Comparison of ENCODE assay signal across 32 cellular contexts in genomic region chr11:59191899-59192298, GRCh38. TPM values are rescaled to one million over a fixed set of nuclear protein-coding genes. Genes with fewer than 3 reads are reported as not detected.
"Had no signal": no experiment of that assay in that cellular context is flagged by ENCODE, and none has a peak within 500 bp of the region (broad histone marks: within the 10 kb centered on the region; RNA-seq: fewer than 3 reads in every experiment).

No MANE protein-coding gene starts in this region.

- H3K4me2 ChIP-seq: smooth muscle cell had no signal

- ATAC-seq: foreskin keratinocyte; heart left ventricle; left lung; naive thymus-derived CD8-positive, alpha-beta T cell; psoas muscle had no signal

- H3K27me3 ChIP-seq: esophagus muscularis mucosa, foreskin keratinocyte, heart left ventricle, left lung, tibial nerve, vagina had no signal

- H2AFZ ChIP-seq: parathyroid adenoma had no signal

- H3K27ac ChIP-seq: esophagus muscularis mucosa, foreskin keratinocyte, heart left ventricle, parathyroid adenoma, psoas muscle, tibial nerve, vagina, WERI-Rb-1 had no signal

- H3K4me1 ChIP-seq: foreskin keratinocyte, parathyroid adenoma, psoas muscle had no signal

- H3K9me3 ChIP-seq: esophagus muscularis mucosa, heart left ventricle, left lung, psoas muscle, tibial nerve, vagina had no signal

- H3K9ac ChIP-seq: parathyroid adenoma had no signal

- DNase-seq: activated CD4-positive, alpha-beta memory T cell treated with anti-CD3 and anti-CD28 coated beads, Interleukin-2, amount 10 ng/mL, durations not matched to agents 7 days and 5 days; activated CD4-positive, alpha-beta T cell treated with anti-CD3 and anti-CD28 coated beads, Interleukin-2, amount 10 ng/mL, durations not matched to agents 24 days and 14 days; activated CD4-positive, CD25-positive, alpha-beta regulatory T cell treated with anti-CD3 and anti-CD28 coated beads, Interleukin-2, amount 50 U/mL, for 72 hours; activated CD8-positive, alpha-beta memory T cell treated with anti-CD3 and anti-CD28 coated beads, Interleukin-2, amount 50 U/mL, for 48 hours; activated gamma-delta T cell; activated naive CD4-positive, alpha-beta T cell treated with anti-CD3 and anti-CD28 coated beads, Interleukin-2, amount 10 ng/mL, durations not matched to agents 7 days and 5 days; activated T-cell treated with anti-CD3 and anti-CD28 coated beads, Interleukin-2, amount 50 U/mL, for 24 hours; amniotic stem cell; caudate nucleus; foreskin keratinocyte; heart left ventricle; hypothalamus; immature natural killer cell; left lung; mammary epithelial cell; naive thymus-derived CD8-positive, alpha-beta T cell; nucleus accumbens; psoas muscle; stimulated activated CD4-positive, alpha-beta T cell treated with anti-CD3 and anti-CD28 coated beads, Interleukin-1b, Interleukin-23, amount 100 ng/mL, for 48 hours; stimulated activated naive CD4-positive, alpha-beta T cell; T-helper 9 cell; WERI-Rb-1 had no signal

- H3K36me3 ChIP-seq: vagina, WERI-Rb-1 had no signal

- H3K4me3 ChIP-seq: esophagus muscularis mucosa, heart left ventricle, left lung, psoas muscle, smooth muscle cell, tibial nerve, vagina had no signal

RNA-seq across cellular contexts. Expression of gene MPEG1, which starts 20.8 kb away (rescaled TPM):
- total RNA-seq: activated CD4-positive, alpha-beta memory T cell treated with anti-CD3 and anti-CD28 coated beads, Interleukin-2, amount 10 ng/mL, durations not matched to agents 7 days and 5 days; activated CD4-positive, alpha-beta T cell treated with anti-CD3 and anti-CD28 coated beads, Interleukin-2, amount 10 ng/mL, durations not matched to agents 24 days and 14 days; chondrocyte; foreskin keratinocyte; kidney epithelial cell; mammary epithelial cell; mesothelial cell of epicardium; neural crest cell; T-helper 1 cell treated with Interleukin-12 subunit alpha and Interleukin-12 subunit beta and Interleukin-4 antibody, amounts not matched to agents 30 ng/mL and 1 ng/mL, for 36 hours had no signal
- polyA plus RNA-seq: foreskin keratinocyte, mammary epithelial cell had no signal
